ENCODE assay signal across 14 cellular contexts in the genomic region with DNA sequence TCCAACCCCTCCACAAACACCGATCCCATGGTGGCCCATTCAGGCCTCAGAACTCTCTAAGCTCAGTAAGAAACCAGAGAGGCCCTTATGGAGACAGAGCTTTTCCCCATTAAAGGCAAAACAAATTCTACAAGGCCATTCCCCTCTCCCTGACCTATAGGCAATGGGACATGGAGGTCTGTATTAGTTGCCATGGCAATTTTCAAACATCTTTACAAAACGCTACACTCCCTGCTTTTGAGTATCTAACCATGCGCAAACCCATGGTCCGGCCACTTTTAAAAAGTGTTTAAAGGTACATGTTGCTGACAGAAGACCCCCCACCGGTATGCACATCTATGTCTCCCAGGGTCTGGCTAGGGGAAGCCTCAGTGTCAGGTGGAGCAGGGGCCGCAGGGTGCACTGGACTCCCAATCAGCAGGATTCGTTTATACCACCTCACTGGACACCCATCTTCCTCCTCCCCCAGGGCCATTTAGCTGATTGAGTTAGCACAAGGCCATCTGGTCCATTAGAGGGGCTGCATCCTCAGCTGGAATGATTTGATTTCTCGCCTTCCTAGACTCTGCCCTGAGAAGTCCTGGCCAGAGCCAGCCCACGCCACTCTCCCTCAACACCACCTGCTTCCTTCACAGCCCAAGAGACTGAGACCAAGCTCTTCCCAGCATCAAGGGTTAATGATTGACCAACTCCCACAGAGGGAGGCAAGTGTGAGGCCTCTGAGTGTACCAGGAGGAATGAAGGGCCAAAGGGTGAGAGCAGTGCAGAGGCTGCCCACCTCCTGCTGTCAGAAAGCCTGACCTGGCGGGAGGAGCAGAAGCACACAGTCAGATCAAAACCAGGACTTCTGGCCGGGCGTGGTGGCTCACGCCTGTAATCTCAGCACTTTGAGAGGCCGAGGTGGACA. TPM values are rescaled to one million over a fixed set of nuclear protein-coding genes. Genes with fewer than 3 reads are reported as not detected.
DNase-seq lines count a peak whose midpoint lies in the region; ATAC-seq, FAIRE-seq and TF ChIP-seq lines count a peak whose summit lies in the region.
"Had no signal": no experiment of that assay in that cellular context is flagged by ENCODE, and none has a peak within 500 bp of the region (broad histone marks: within the 10 kb centered on the region; RNA-seq: fewer than 3 reads in every experiment).

No MANE protein-coding gene starts in this region.

- peaks cover 57% of the 10 kb centered on the region for H3F3A ChIP-seq in GM23248 (ENCODE audit: insufficient read depth)

- H3K9me2 ChIP-seq in GM23248 (ENCODE audit: insufficient read depth), result no peaks in the 10 kb centered on the region

- POLR2A ChIA-PET in CD8-positive, alpha-beta memory T cell (lab: Charles Lee), result no interaction called here

- CTCF ChIA-PET in CD8-positive, alpha-beta memory T cell (lab: Charles Lee), result no interaction called here

- H3K36me3 ChIP-seq in GM23248 (ENCODE audit: low read depth), result peaks cover 64% of the 10 kb centered on the region
- H3K36me3 ChIP-seq in SJSA1, result peaks cover 88% of the 10 kb centered on the region
- H3K36me3 ChIP-seq in CD8-positive, alpha-beta memory T cell (ENCODE audit: insufficient read depth, low read length), result peaks cover 68% of the 10 kb centered on the region

- peak overlapping the region in 2 of 8 donors; percentile 11 to 66 for H3K27ac Mint-ChIP-seq in CD8-positive, alpha-beta memory T cell
- H3K27ac Mint-ChIP-seq: T-helper 1 cell treated with Interleukin-12 subunit alpha and Interleukin-12 subunit beta and Interleukin-4 antibody, amounts not matched to agents 30 μg/mL and 1 μg/mL, for 36 hours had no signal

- TF ChIP-seq CTCF in foreskin fibroblast (IDR thresholded peaks at IDR 0.05; ENCODE audit: low read depth, low read length), result no peak

- no peak overlapping the region for H2AFZ ChIP-seq in GM23248

- peak overlapping the region; percentile 45 for H3K4me2 ChIP-seq in GM23248 (ENCODE audit: unreplicated experiment)

- no peaks in the 10 kb centered on the region for H3K9me3 ChIP-seq in GM23248 (ENCODE audit: low read depth)
- H3K9me3 ChIP-seq in SJSA1 (replicated peaks), result no peaks in the 10 kb centered on the region
- H3K9me3 ChIP-seq in CD8-positive, alpha-beta memory T cell (ENCODE audit: low read length), result no peaks in the 10 kb centered on the region

- H3K4me3 ChIP-seq in GM23248, result no peak overlapping the region
- H3K4me3 ChIP-seq in SJSA1, result no peak overlapping the region
- H3K4me3 ChIP-seq in foreskin fibroblast (ENCODE audit: low read depth in 1 of 2, low read length in 2 of 2), result no peak overlapping the region
- no peak overlapping the region for H3K4me3 ChIP-seq in CD8-positive, alpha-beta memory T cell (ENCODE audit: low read length)

- DNase-seq in GM23248 (peak; percentile 44), SJSA1 (ENCODE audit: low read depth in 1 of 2, low spot score in 2 of 2) (no peak), foreskin fibroblast (peak; percentile 38 to 59), retina (peak; percentile 67), NCI-H1092 treated with DMSO at 0.1 percent for 48 hours (lab: John Stamatoyannopoulos, UW) (no peak), GM12891 (ENCODE audit: insufficient read length, low spot score) (no peak)
- no peak for DNase-seq in CD8-positive, alpha-beta memory T cell
- DNase-seq: DMS153; effector memory CD4-positive, alpha-beta T cell; NK-92 treated with Interleukin-12 subunit alpha and Interleukin-12 subunit beta, amount 100 ng/mL, for 24 hours had no signal

- peaks cover 6 to 89% (median 15%) of the 10 kb centered on the region in 3 donors for H3K36me3 Mint-ChIP-seq in CD8-positive, alpha-beta memory T cell

- H3K4me1 ChIP-seq in GM23248 (ENCODE audit: insufficient read depth) (peaks cover 44% of the 10 kb centered on the region), SJSA1 (replicated peaks) (peaks cover 36% of the 10 kb centered on the region)
- no peaks in the 10 kb centered on the region for H3K4me1 ChIP-seq in CD8-positive, alpha-beta memory T cell (ENCODE audit: insufficient read depth, low read length)

- in situ Hi-C loops in GM23248 (cut with MboI), result no loop called here

- H3K9me3 Mint-ChIP-seq in CD8-positive, alpha-beta memory T cell, result no peaks in the 10 kb centered on the region
- H3K9me3 Mint-ChIP-seq: T-helper 1 cell treated with Interleukin-12 subunit alpha and Interleukin-12 subunit beta and Interleukin-4 antibody, amounts not matched to agents 30 μg/mL and 1 μg/mL, for 36 hours had no signal

- H3K27me3 Mint-ChIP-seq in CD8-positive, alpha-beta memory T cell, result no peaks in the 10 kb centered on the region

- peaks cover 0 to 7% (median 5%) of the 10 kb centered on the region in 3 donors for H3K4me1 Mint-ChIP-seq in CD8-positive, alpha-beta memory T cell

- no peak for ATAC-seq in GM18907 (IDR thresholded peaks at IDR 0.05; ENCODE audit: unreplicated experiment)
- ATAC-seq: sciatic nerve had no signal

- WGBS in GM23248 (ENCODE audit: low coverage in 1 of 2, low lambda C conversion rate in 2 of 2, missing lambda C conversion rate in 2 of 2), 2 experiments, result 86 to 87% methylated on average over 14 of the region's 14 CpGs

- H4K20me1 ChIP-seq in GM23248 (ENCODE audit: insufficient read depth), result no peaks in the 10 kb centered on the region

- no peak for FAIRE-seq in GM12891 (lab: Jason Lieb, UNC)

- peak overlapping the region; percentile 59 for H3K27ac ChIP-seq in GM23248
- 0 out of 2 replicates have a peak overlapping the region, but pooled peaks have one; percentile 18 for H3K27ac ChIP-seq in SJSA1
- H3K27ac ChIP-seq in CD8-positive, alpha-beta memory T cell (ENCODE audit: low read depth, low read length), result no peak overlapping the region

- no peak overlapping the region for H3K4me3 Mint-ChIP-seq in CD8-positive, alpha-beta memory T cell
- H3K4me3 Mint-ChIP-seq: T-helper 1 cell treated with Interleukin-12 subunit alpha and Interleukin-12 subunit beta and Interleukin-4 antibody, amounts not matched to agents 30 μg/mL and 1 μg/mL, for 36 hours had no signal

- peaks cover 71% of the 10 kb centered on the region for H3K79me2 ChIP-seq in GM23248 (ENCODE audit: insufficient read depth)

- TF ChIP-seq POLR2A in GM12891 (IDR thresholded peaks at IDR 0.05; ENCODE audit: low read depth, low read length), result no peak

- H3K27me3 ChIP-seq in GM23248 (replicated peaks; ENCODE audit: insufficient read depth) (no peaks in the 10 kb centered on the region), SJSA1 (replicated peaks) (no peaks in the 10 kb centered on the region)
- H3K27me3 ChIP-seq in CD8-positive, alpha-beta memory T cell (ENCODE audit: insufficient read depth, low read length, poor library complexity, severe bottlenecking), result no peaks in the 10 kb centered on the region

- H3K9ac ChIP-seq in GM23248, result 0 out of 2 replicates have a peak overlapping the region, but pooled peaks have one; percentile 46

TF ChIP-seq in GM12891, 5 proteins besides CTCF, POLR2A, EP300 and RAD21:
- TF ChIP-seq TAF1 (IDR thresholded peaks at IDR 0.05; ENCODE audit: low read depth, low read length), result no peak
- TF ChIP-seq SPI1 (IDR thresholded peaks at IDR 0.05; ENCODE audit: low read depth, low read length), result no peak
- no peak; the same call in 1 of the 2 replicates for TF ChIP-seq POLR2AphosphoS5 (IDR thresholded peaks at IDR 0.05; ENCODE audit: low read depth, low read length)
- TF ChIP-seq POU2F2 (IDR thresholded peaks at IDR 0.05; ENCODE audit: low read depth, low read length), result no peak
- TF ChIP-seq PAX5 (IDR thresholded peaks at IDR 0.05; ENCODE audit: insufficient read depth, low read length, severe bottlenecking), result no peak

RNA-seq across cellular contexts. Expression of a gene that starts 10.9 kb away (rescaled TPM):
- 139 and 144 TPM in 2 replicates for total RNA-seq in GM23248 (2014; rRNA removed; shearing (Covaris generic))
- polyA plus RNA-seq in GM23248 (2016; fragmentation: Nextera tagmentation; extraction: Ambion mirVana), result 101 TPM in 2 replicates
- 77.0 and 122 TPM in 2 replicates for total RNA-seq in SJSA1 (2014; rRNA removed; shearing (Covaris generic))
- 62.1 TPM for polyA plus RNA-seq in GM12891 (2012; ENCODE audit: low read depth, missing spikeins)
- 100 to 1,000 TPM; 188 to 189 TPM for total RNA-seq in CD8-positive, alpha-beta memory T cell
- 70.6 TPM for polyA plus RNA-seq in CD8-positive, alpha-beta memory T cell

RNA-seq across cellular contexts. Expression of a gene that starts 22.5 kb away (rescaled TPM):
- 0.25 and 0.54 TPM in 2 replicates for total RNA-seq in GM23248 (2014; rRNA removed; shearing (Covaris generic))
- 0.81 and 1.4 TPM in 2 replicates for polyA plus RNA-seq in GM23248 (2016; fragmentation: Nextera tagmentation; extraction: Ambion mirVana)
- total RNA-seq in SJSA1 (2014; rRNA removed; shearing (Covaris generic)), result not detected in 2 replicates
- 0.51 TPM for polyA plus RNA-seq in GM12891 (2012; ENCODE audit: low read depth, missing spikeins)
- total RNA-seq in CD8-positive, alpha-beta memory T cell, result under 1 TPM; 0.53 to 0.57 TPM
- 0.10 TPM for polyA plus RNA-seq in CD8-positive, alpha-beta memory T cell
- total RNA-seq: mononuclear cell had no signal

RNA-seq across cellular contexts. Expression of a gene that starts 42.7 kb away (rescaled TPM):
- 27.7 and 28.5 TPM in 2 replicates for total RNA-seq in GM23248 (2014; rRNA removed; shearing (Covaris generic))
- 12.5 and 12.8 TPM in 2 replicates for polyA plus RNA-seq in GM23248 (2016; fragmentation: Nextera tagmentation; extraction: Ambion mirVana)
- 27.4 and 31.2 TPM in 2 replicates for total RNA-seq in SJSA1 (2014; rRNA removed; shearing (Covaris generic))
- 1.7 TPM for polyA plus RNA-seq in GM12891 (2012; ENCODE audit: low read depth, missing spikeins)
- 10 to 100 TPM; 24.7 to 26.9 TPM for total RNA-seq in CD8-positive, alpha-beta memory T cell
- polyA plus RNA-seq in CD8-positive, alpha-beta memory T cell, result 6.4 TPM

RNA-seq across cellular contexts. Expression of a gene that starts 58.7 kb away (rescaled TPM):
- 58.3 and 69.4 TPM in 2 replicates for total RNA-seq in GM23248 (2014; rRNA removed; shearing (Covaris generic))
- 103 and 107 TPM in 2 replicates for polyA plus RNA-seq in GM23248 (2016; fragmentation: Nextera tagmentation; extraction: Ambion mirVana)
- total RNA-seq in SJSA1 (2014; rRNA removed; shearing (Covaris generic)), result 45.7 and 47.1 TPM in 2 replicates
- 28.4 TPM for polyA plus RNA-seq in GM12891 (2012; ENCODE audit: low read depth, missing spikeins)
- total RNA-seq in CD8-positive, alpha-beta memory T cell, result 10 to 100 TPM; 70.3 to 71.6 TPM
- polyA plus RNA-seq in CD8-positive, alpha-beta memory T cell, result 35.3 TPM

Comparison
In these comparisons a context has a peak if more than half of its experiments do, and no peak if none do; other contexts are left out.
1. DNase-seq: peak in GM23248 (single experiment), foreskin fibroblast (2 of 2) and retina (single experiment); none in SJSA1 (0 of 2), NCI-H1092 treated with DMSO at 0.1 percent for 48 hours (single experiment), GM12891 (single experiment) and CD8-positive, alpha-beta memory T cell (0 of 5).